Comparison of ENCODE assay signal across 1 cellular context in genomic region chr2:120005834-120006521, GRCh38.
A peak's percentile ranks its signal among the peaks of the same experiment; 100 is the strongest.
TF ChIP-seq lines count a peak whose summit lies in the region.

No MANE protein-coding gene starts in this region.

TF ChIP-seq in K562, 482 proteins besides CTCF, POLR2A, EP300 and RAD21 (continued from another document):
- TF ChIP-seq TFAP4 (CRISPR knock-in tag; IDR thresholded peaks at IDR 0.05; ENCODE audit: borderline replicate concordance) (no peak), CBFA2T3 (IDR thresholded peaks at IDR 0.05) (peak; percentile 58), NR2C2 (CRISPR knock-in tag; IDR thresholded peaks at IDR 0.05) (no peak), NR2C2 (tag; IDR thresholded peaks at IDR 0.05) (no peak), SMARCA4 (IDR thresholded peaks at IDR 0.05) (0 out of 2 replicates have a peak, but pooled peaks have one; percentile 34), RUNX1 (IDR thresholded peaks at IDR 0.05; ENCODE audit: low read depth) (no peak), GTF2E2 (tag; IDR thresholded peaks at IDR 0.05) (no peak), ZNF512 (tag; IDR thresholded peaks at IDR 0.05) (no peak), NR4A1 (CRISPR knock-in tag; IDR thresholded peaks at IDR 0.05) (no peak), NR4A1 (tag; IDR thresholded peaks at IDR 0.05) (no peak), ZNF197 (CRISPR knock-in tag; IDR thresholded peaks at IDR 0.05; ENCODE audit: low read depth) (no peak), EZH2 (IDR thresholded peaks at IDR 0.05; ENCODE audit: borderline replicate concordance, low read depth, low read length) (no peak), KLF16 (IDR thresholded peaks at IDR 0.05) (no peak), ZSCAN29 (IDR thresholded peaks at IDR 0.05) (no peak), KDM4B (IDR thresholded peaks at IDR 0.05; ENCODE audit: borderline replicate concordance in 2 of 2, low read depth in 1 of 2) (no peak), HMG20B (CRISPR knock-in tag; IDR thresholded peaks at IDR 0.05) (no peak), GATAD2A (IDR thresholded peaks at IDR 0.05) (no peak), PHF21A (IDR thresholded peaks at IDR 0.05; ENCODE audit: borderline replicate concordance, low read depth) (no peak), RBM25 (IDR thresholded peaks at IDR 0.05; ENCODE audit: low read depth, low read length, severe bottlenecking) (no peak), SIRT6 (IDR thresholded peaks at IDR 0.05; ENCODE audit: low read depth, low read length) (no peak)
